In the genomic region with DNA sequence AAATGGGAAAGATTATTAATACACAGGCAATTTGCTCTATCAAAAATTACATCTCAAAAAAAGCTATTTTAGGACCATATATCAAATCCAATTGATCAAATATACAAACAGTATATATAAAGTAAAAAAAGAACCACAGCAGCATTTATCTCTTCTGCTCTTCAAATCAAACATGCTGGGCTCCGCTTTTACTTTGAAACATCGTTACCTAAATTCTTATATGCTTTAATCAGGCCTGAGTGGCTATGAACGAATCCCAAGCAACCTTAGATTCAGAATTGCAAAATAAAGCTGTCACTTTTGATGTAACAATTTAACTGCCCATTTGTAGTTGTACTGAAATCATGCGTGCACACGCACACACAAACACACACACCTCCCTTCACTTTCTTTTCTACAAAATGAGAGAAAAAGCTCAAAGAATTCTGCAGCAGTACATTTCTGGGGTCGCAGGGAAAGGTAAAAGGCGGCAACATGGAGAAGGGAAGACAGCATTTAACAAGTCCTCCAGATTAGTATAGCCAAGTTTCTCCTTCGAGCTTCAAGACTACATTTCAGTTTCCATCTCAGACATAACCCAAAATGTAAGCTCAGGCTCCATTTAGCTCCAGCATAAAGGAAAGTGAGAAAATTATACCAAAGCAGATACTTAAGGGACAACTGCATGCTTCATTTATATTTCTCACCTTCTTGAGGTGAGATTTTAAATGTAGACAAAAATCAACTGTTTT, we compare ENCODE assay signal across 10 cellular contexts.
DNase-seq lines count a peak whose midpoint lies in the region; ATAC-seq and TF ChIP-seq lines count a peak whose summit lies in the region.
"Had no signal": no experiment of that assay in that cellular context is flagged by ENCODE, and none has a peak within 500 bp of the region (broad histone marks: within the 10 kb centered on the region; RNA-seq: fewer than 3 reads in every experiment).

No MANE protein-coding gene starts in this region.

- no peaks in the 10 kb centered on the region for H3K9me3 ChIP-seq in vagina

- TF ChIP-seq POLR2A in vagina (IDR thresholded peaks at IDR 0.05), result no peak

- no peak for DNase-seq in Right ventricle myocardium superior
- no peak for DNase-seq in cardiac septum (ENCODE audit: low spot score)
- DNase-seq in inferior parietal cortex (ENCODE audit: extremely low spot score), result peak; percentile 54
- no peak for DNase-seq in vagina (ENCODE audit: extremely low spot score in 2 of 2)
- DNase-seq in NCI-H526 treated with DMSO at 0.1 percent for 48 hours (lab: John Stamatoyannopoulos, UW), result no peak
- DNase-seq: DMS79 treated with DMSO at 0.1 percent for 48 hours, NCI-H226 had no signal

- ATAC-seq in Right ventricle myocardium superior (ENCODE audit: poor library complexity) (peak; percentile 30), HG03521 (IDR thresholded peaks at IDR 0.05; ENCODE audit: unreplicated experiment) (no peak), SK-N-SH treated with all-trans-retinoic acid at 6 μM for 48 hours (no peak)

- peaks cover 7% of the 10 kb centered on the region for H3K4me1 ChIP-seq in vagina

- no peak for TF ChIP-seq CTCF in vagina (IDR thresholded peaks at IDR 0.05)

- H3K27ac ChIP-seq in cingulate gyrus (ENCODE audit: low read depth, low read length), result peak overlapping the region; percentile 67
- H3K27ac ChIP-seq in vagina, result peak overlapping the region; percentile 37

- H3K36me3 ChIP-seq in vagina, result peaks cover 0 to 9% of the 10 kb centered on the region in 2 donors

- intact Hi-C loops in Right ventricle myocardium superior (cut with DNase I), result loop anchor here (5.0 kb wide), 1 partner anchor 95 kb away; a partner anchor contains a TSS
- intact Hi-C loops in cardiac septum (cut with DNase I), result no loop called here
- intact Hi-C loops in vagina (cut with DNase I), result no loop called here

- H3K27me3 ChIP-seq in vagina, result no peaks in the 10 kb centered on the region

- H3K4me3 ChIP-seq in vagina, result no peak overlapping the region

TF ChIP-seq in SK-N-SH treated with all-trans-retinoic acid at 6 μM for 48 hours, 23 proteins besides CTCF, POLR2A, EP300 and RAD21:
- no peak for TF ChIP-seq SNAI2 (CRISPR knock-in tag; IDR thresholded peaks at IDR 0.05)
- TF ChIP-seq ZFP30 (CRISPR knock-in tag; IDR thresholded peaks at IDR 0.05), result no peak
- no peak for TF ChIP-seq TOX (CRISPR knock-in tag; IDR thresholded peaks at IDR 0.05; ENCODE audit: borderline replicate concordance)
- TF ChIP-seq PPARA (CRISPR knock-in tag; IDR thresholded peaks at IDR 0.05; ENCODE audit: borderline replicate concordance), result no peak
- no peak for TF ChIP-seq ZNF70 (CRISPR knock-in tag; IDR thresholded peaks at IDR 0.05)
- TF ChIP-seq, protein P1, sequence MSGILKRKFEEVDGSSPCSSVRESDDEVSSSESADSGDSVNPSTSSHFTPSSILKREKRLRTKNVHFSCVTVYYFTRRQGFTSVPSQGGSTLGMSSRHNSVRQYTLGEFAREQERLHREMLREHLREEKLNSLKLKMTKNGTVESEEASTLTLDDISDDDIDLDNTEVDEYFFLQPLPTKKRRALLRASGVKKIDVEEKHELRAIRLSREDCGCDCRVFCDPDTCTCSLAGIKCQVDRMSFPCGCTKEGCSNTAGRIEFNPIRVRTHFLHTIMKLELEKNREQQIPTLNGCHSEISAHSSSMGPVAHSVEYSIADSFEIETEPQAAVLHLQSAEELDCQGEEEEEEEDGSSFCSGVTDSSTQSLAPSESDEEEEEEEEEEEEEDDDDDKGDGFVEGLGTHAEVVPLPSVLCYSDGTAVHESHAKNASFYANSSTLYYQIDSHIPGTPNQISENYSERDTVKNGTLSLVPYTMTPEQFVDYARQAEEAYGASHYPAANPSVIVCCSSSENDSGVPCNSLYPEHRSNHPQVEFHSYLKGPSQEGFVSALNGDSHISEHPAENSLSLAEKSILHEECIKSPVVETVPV (CRISPR knock-in tag; IDR thresholded peaks at IDR 0.05), result no peak
- no peak for TF ChIP-seq TCF4 (CRISPR knock-in tag; IDR thresholded peaks at IDR 0.05; ENCODE audit: borderline replicate concordance)
- TF ChIP-seq GLIS3 (CRISPR knock-in tag; IDR thresholded peaks at IDR 0.05), result no peak
- TF ChIP-seq OSR1 (CRISPR knock-in tag; IDR thresholded peaks at IDR 0.05), result no peak
- TF ChIP-seq ZC3H10 (CRISPR knock-in tag; IDR thresholded peaks at IDR 0.05), result no peak
- TF ChIP-seq ZFP3 (CRISPR knock-in tag; IDR thresholded peaks at IDR 0.05), result no peak
- no peak for TF ChIP-seq ISL1 (CRISPR knock-in tag; IDR thresholded peaks at IDR 0.05)
- no peak for TF ChIP-seq CSDC2 (CRISPR knock-in tag; IDR thresholded peaks at IDR 0.05)
- TF ChIP-seq, protein P2, sequence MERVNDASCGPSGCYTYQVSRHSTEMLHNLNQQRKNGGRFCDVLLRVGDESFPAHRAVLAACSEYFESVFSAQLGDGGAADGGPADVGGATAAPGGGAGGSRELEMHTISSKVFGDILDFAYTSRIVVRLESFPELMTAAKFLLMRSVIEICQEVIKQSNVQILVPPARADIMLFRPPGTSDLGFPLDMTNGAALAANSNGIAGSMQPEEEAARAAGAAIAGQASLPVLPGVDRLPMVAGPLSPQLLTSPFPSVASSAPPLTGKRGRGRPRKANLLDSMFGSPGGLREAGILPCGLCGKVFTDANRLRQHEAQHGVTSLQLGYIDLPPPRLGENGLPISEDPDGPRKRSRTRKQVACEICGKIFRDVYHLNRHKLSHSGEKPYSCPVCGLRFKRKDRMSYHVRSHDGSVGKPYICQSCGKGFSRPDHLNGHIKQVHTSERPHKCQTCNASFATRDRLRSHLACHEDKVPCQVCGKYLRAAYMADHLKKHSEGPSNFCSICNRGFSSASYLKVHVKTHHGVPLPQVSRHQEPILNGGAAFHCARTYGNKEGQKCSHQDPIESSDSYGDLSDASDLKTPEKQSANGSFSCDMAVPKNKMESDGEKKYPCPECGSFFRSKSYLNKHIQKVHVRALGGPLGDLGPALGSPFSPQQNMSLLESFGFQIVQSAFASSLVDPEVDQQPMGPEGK (CRISPR knock-in tag; IDR thresholded peaks at IDR 0.05; ENCODE audit: borderline replicate concordance), result no peak
TF ChIP-seq in SK-N-SH treated with all-trans-retinoic acid at 6 μM for 48 hours: peak in this region for 0.
